ENCODE assay signal across 9 cellular contexts in the genomic region with DNA sequence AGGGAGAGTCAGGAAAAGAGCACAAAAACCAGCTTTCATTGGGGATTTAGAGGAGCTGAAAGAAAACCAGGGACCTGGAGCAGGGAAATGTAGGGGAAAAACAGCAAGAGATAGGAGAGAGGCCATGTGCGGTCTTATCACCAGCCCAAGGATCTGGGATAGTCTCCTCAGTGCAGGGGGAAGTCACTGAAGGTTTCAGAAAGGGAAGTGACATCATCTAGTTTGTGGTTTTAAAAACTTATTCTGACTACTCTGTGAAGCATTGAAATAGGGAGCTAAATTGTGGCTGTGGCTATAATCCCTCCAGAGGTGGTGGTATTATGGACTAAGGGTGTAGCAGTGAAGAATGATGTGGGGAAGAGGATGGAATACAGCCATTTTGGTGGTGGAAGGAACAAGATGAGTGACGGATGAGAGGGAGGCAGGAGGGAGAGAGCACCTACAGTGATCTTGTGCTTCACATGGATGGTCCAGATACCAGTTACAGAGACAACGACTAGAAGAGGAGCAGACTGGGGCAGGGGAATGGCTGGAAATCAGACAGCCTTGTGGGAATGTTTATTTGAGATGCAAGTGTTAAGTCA.
DNase-seq lines count a peak whose midpoint lies in the region; ATAC-seq and TF ChIP-seq lines count a peak whose summit lies in the region.
"Had no signal": no experiment of that assay in that cellular context is flagged by ENCODE, and none has a peak within 500 bp of the region (broad histone marks: within the 10 kb centered on the region; RNA-seq: fewer than 3 reads in every experiment).

No MANE protein-coding gene starts in this region.

- H3K9me3 Mint-ChIP-seq in activated T-cell treated with anti-CD3 and anti-CD28 coated beads, Interleukin-2, amount 50 U/mL, for 72 hours = no peaks in the 10 kb centered on the region
- H3K9me3 Mint-ChIP-seq in natural killer cell = no peaks in the 10 kb centered on the region

- H3K4me1 Mint-ChIP-seq in activated T-cell treated with anti-CD3 and anti-CD28 coated beads, Interleukin-2, amount 50 U/mL, for 72 hours (ENCODE audit: low read depth) = peaks cover 30% of the 10 kb centered on the region
- H3K4me1 Mint-ChIP-seq in natural killer cell = peaks cover 10 to 17% of the 10 kb centered on the region in 2 donors

- no peak overlapping the region for H3K4me3 ChIP-seq in GM12865 (ENCODE audit: low read depth, low read length)

- in situ Hi-C loops in KBM-7 (cut with MboI; ENCODE audit: low pct_unique_long_range_greater_than_20kb, low sequenced_read_pairs) = loop anchor here (25.0 kb wide), 1 partner anchor 306 kb away; no protein-coding TSS in a partner anchor

- TF ChIP-seq CTCF in GM12865 (IDR thresholded peaks at IDR 0.05; ENCODE audit: insufficient read depth, low read depth, low read length, missing control alignments) (no peak), natural killer cell (IDR thresholded peaks at IDR 0.05) (no peak)

- intact Hi-C loops in natural killer cell (cut with micrococcal nuclease) = no loop called here

- peak overlapping the region; percentile 8 for H3K27ac Mint-ChIP-seq in activated T-cell treated with anti-CD3 and anti-CD28 coated beads, Interleukin-2, amount 50 U/mL, for 72 hours
- H3K27ac Mint-ChIP-seq in natural killer cell = peak overlapping the region in 1 of 2 donors; percentile 59

- H3K27me3 Mint-ChIP-seq in activated T-cell treated with anti-CD3 and anti-CD28 coated beads, Interleukin-2, amount 50 U/mL, for 72 hours (ENCODE audit: low read depth) = no peaks in the 10 kb centered on the region
- no peaks in the 10 kb centered on the region for H3K27me3 Mint-ChIP-seq in natural killer cell (ENCODE audit: low read depth in 2 of 2)

- ATAC-seq in activated T-cell treated with anti-CD3 and anti-CD28 coated beads, Interleukin-2, amount 50 U/mL, for 72 hours (replicated peaks in 1 of 2) = peak; percentile 84 to 87
- ATAC-seq in natural killer cell (peak in 2 of 3 donors; percentile 41 to 46), HG03196 (IDR thresholded peaks at IDR 0.05; ENCODE audit: unreplicated experiment) (no peak), GM18502 (IDR thresholded peaks at IDR 0.05; ENCODE audit: poor library complexity, unreplicated experiment) (no peak)

- DNase-seq in GM12865 (ENCODE audit: low read depth) (peak; percentile 35), KBM-7 (peak; percentile 95), natural killer cell (no peak), foreskin melanocyte (no peak), NCI-H446 (lab: John Stamatoyannopoulos, UW) (no peak)
- DNase-seq in activated T-cell treated with anti-CD3 and anti-CD28 coated beads, Interleukin-2, amount 50 U/mL, for 72 hours = peak in 1 of 2 donors; percentile 14
- DNase-seq: NCI-H69 had no signal

- H3K36me3 Mint-ChIP-seq in activated T-cell treated with anti-CD3 and anti-CD28 coated beads, Interleukin-2, amount 50 U/mL, for 72 hours (ENCODE audit: insufficient read depth in 2 of 2) = no peaks in the 10 kb centered on the region
- no peaks in the 10 kb centered on the region for H3K36me3 Mint-ChIP-seq in natural killer cell

- H3K4me3 Mint-ChIP-seq in activated T-cell treated with anti-CD3 and anti-CD28 coated beads, Interleukin-2, amount 50 U/mL, for 72 hours = no peak overlapping the region
- H3K4me3 Mint-ChIP-seq in natural killer cell = no peak overlapping the region

Comparison
In these comparisons a context has a peak if more than half of its experiments do, and no peak if none do; other contexts are left out.
1. DNase-seq: peak in GM12865 (single experiment) and KBM-7 (single experiment); none in natural killer cell (single experiment), foreskin melanocyte (single experiment) and NCI-H446 (0 of 2).
2. ATAC-seq: peak in activated T-cell treated with anti-CD3 and anti-CD28 coated beads, Interleukin-2, amount 50 U/mL, for 72 hours (2 of 2) and natural killer cell (2 of 3); none in HG03196 (single experiment) and GM18502 (single experiment).